9 cellular contexts compared by ENCODE assay signal in the genomic region with DNA sequence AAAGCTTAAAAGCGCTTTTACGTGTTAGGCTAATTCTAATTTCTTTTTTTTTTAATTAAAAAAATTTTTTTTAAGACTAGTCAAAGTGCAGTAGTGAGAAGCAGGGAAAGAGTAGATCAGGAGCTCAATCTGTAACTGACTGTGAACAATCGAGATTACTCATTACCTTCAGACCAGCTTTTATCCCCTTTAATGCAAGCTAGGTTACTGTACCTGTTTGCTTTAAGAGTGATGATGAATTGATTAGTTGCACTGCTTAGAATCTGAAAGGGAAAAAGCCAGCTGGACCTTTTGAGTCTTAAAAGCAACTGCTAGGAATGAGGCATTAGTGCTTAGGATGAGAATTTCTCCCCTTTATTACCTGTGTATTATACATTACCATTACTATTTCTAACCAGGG.
"Had no signal": no experiment of that assay in that cellular context is flagged by ENCODE, and none has a peak within 500 bp of the region (broad histone marks: within the 10 kb centered on the region; RNA-seq: fewer than 3 reads in every experiment).

No MANE protein-coding gene starts in this region.

- ATAC-seq: K562 had no signal

- H2AFZ ChIP-seq: GM23248 had no signal

- H3K27ac Mint-ChIP-seq: H9 had no signal

- H3K27ac ChIP-seq: GM23248 had no signal

- DNase-seq: GM23248, H9, HCEC 1CT, IMR-90, KG1 had no signal

- H3K4me3 ChIP-seq: GM23248, K562 had no signal

- H3K9me3 Mint-ChIP-seq: H9 had no signal

- H3K4me3 Mint-ChIP-seq: H9 had no signal

- FAIRE-seq: H1, H54, HTR-8/SVneo, K562 had no signal
